8 cellular contexts compared by ENCODE assay signal in genomic region chr12:48119078-48119833, GRCh38.
DNase-seq lines count a peak whose midpoint lies in the region; ATAC-seq and TF ChIP-seq lines count a peak whose summit lies in the region.

TSS of gene PFKM (plus strand) at chr12:48119364. CDS start at chr12:48122775, 3,411 bp downstream.

- TF ChIP-seq CTCF in choroid plexus epithelial cell (conservative IDR thresholded peaks at IDR 0.05; ENCODE audit: low read depth, low read length): no peak

- peak; percentile 99 for ATAC-seq in GM19035 (IDR thresholded peaks at IDR 0.05; ENCODE audit: unreplicated experiment)
- peak; percentile 100 for ATAC-seq in HG03342 (IDR thresholded peaks at IDR 0.05; ENCODE audit: unreplicated experiment)

- H3K4me3 ChIP-seq in choroid plexus epithelial cell (ENCODE audit: low read depth, low read length): peak within 1 kb of the TSS; percentile 77

- DNase-seq in AG20443 (ENCODE audit: low spot score) (peak; percentile 96), NCI-H446 treated with DMSO at 0.1 percent for 48 hours (lab: John Stamatoyannopoulos, UW) (peak; percentile 69), choroid plexus epithelial cell (ENCODE audit: low read depth) (peak; percentile 96), kidney glomerular epithelial cell (lab: John Stamatoyannopoulos, UW) (peak; percentile 74)
- DNase-seq in activated CD4-positive, alpha-beta T cell treated with anti-CD3 and anti-CD28 coated beads for 24 hours (ENCODE audit: low read depth in 2 of 2): peak; percentile 60
- DNase-seq in stimulated activated CD4-positive, alpha-beta T cell treated with anti-CD3 and anti-CD28 coated beads, Interleukin-1b, Interleukin-23, amount 100 ng/mL, for 24 hours (ENCODE audit: low read depth in 4 of 4, low spot score in 1 of 4): peak; percentile 32 to 72 (median 50)

Comparison
In these comparisons a context has a peak if more than half of its experiments do, and no peak if none do; other contexts are left out.
1. Peak in every context shown above with its lines: DNase-seq, ATAC-seq and H3K4me3 ChIP-seq.